Comparison of ENCODE assay signal across 17 cellular contexts in the genomic region with DNA sequence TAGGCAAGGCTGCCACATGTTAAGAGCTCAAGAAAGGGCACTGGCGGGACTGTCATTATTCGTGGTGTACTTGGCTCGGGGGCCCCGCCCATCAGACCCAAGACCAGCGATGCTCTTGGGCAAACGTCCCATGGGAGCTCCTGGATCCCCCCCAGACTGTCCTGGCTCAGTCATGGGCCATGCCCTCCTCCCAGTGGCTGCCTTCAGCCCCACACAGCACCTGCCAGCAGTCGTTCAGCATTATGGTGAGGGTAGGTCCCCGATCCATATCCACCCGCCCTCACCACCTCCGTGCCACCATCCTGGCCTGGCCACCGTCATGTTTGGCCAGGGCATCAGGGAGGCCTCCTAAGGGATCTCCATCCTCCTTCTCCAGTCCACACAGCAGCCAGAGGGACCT. TPM values are rescaled to one million over a fixed set of nuclear protein-coding genes. Genes with fewer than 3 reads are reported as not detected.
DNase-seq lines count a peak whose midpoint lies in the region; ATAC-seq and TF ChIP-seq lines count a peak whose summit lies in the region.
"Had no signal": no experiment of that assay in that cellular context is flagged by ENCODE, and none has a peak within 500 bp of the region (broad histone marks: within the 10 kb centered on the region; RNA-seq: fewer than 3 reads in every experiment).

No MANE protein-coding gene starts in this region.

- no peak overlapping the region for H3K9ac ChIP-seq in neural progenitor cell

- H3K27me3 ChIP-seq in neural progenitor cell: no peaks in the 10 kb centered on the region
- H3K27me3 ChIP-seq: BE2C had no signal

- no peaks in the 10 kb centered on the region for H3K36me3 ChIP-seq in neural progenitor cell
- H3K36me3 ChIP-seq: BE2C, HAP-1 had no signal

- H3K4me3 ChIP-seq in neural progenitor cell: no peak overlapping the region
- H3K4me3 ChIP-seq: HAP-1 had no signal

- peaks cover 23% of the 10 kb centered on the region for H3K27me3 Mint-ChIP-seq in activated naive CD4-positive, alpha-beta T cell treated with anti-CD3 and anti-CD28 coated beads, Interleukin-2, amount 10 ng/mL, durations not matched to agents 7 days and 5 days
- H3K27me3 Mint-ChIP-seq in chondrocyte (ENCODE audit: low read depth): peaks cover 52% of the 10 kb centered on the region
- H3K27me3 Mint-ChIP-seq in neural progenitor cell (ENCODE audit: insufficient read depth, low read depth): peaks cover 4% of the 10 kb centered on the region
- H3K27me3 Mint-ChIP-seq in stimulated activated memory B cell treated with anti-CD40 and anti-IgM and Interleukin-4, amounts not matched to agents 10 μg/mL and 1 μg/mL and 100 μg/mL, for 72 hours: no peaks in the 10 kb centered on the region
- H3K27me3 Mint-ChIP-seq: CD4-positive, alpha-beta T cell had no signal

- no peaks in the 10 kb centered on the region for H3K4me1 ChIP-seq in neural progenitor cell
- H3K4me1 ChIP-seq: BE2C, Caco-2, HAP-1 had no signal

- no peak for ATAC-seq in activated naive CD4-positive, alpha-beta T cell treated with anti-CD3 and anti-CD28 coated beads, Interleukin-2, amount 50 U/mL, for 72 hours
- ATAC-seq in stimulated activated memory B cell treated with anti-CD40 and anti-IgM and Interleukin-4, amounts not matched to agents 10 μg/mL and 1 μg/mL and 100 μg/mL, for 72 hours: no peak
- ATAC-seq in HG02973 (IDR thresholded peaks at IDR 0.05; ENCODE audit: unreplicated experiment) (no peak), HG02798 (IDR thresholded peaks at IDR 0.05; ENCODE audit: poor library complexity, unreplicated experiment) (no peak)

- H4K20me1 ChIP-seq in neural progenitor cell (ENCODE audit: low read depth): peaks cover 7% of the 10 kb centered on the region

- H3K4me1 Mint-ChIP-seq in activated naive CD4-positive, alpha-beta T cell treated with anti-CD3 and anti-CD28 coated beads, Interleukin-2, amount 10 ng/mL, durations not matched to agents 7 days and 5 days: no peaks in the 10 kb centered on the region
- H3K4me1 Mint-ChIP-seq in chondrocyte (ENCODE audit: low read depth) (no peaks in the 10 kb centered on the region), neural progenitor cell (peaks cover 10% of the 10 kb centered on the region)
- H3K4me1 Mint-ChIP-seq in stimulated activated memory B cell treated with anti-CD40 and anti-IgM and Interleukin-4, amounts not matched to agents 10 μg/mL and 1 μg/mL and 100 μg/mL, for 72 hours: peaks cover 4% of the 10 kb centered on the region

- no peaks in the 10 kb centered on the region for H3K79me2 ChIP-seq in neural progenitor cell (ENCODE audit: low read depth)

- H2AFZ ChIP-seq in neural progenitor cell (replicated peaks): no peak overlapping the region

- DNase-seq in activated naive CD4-positive, alpha-beta T cell treated with anti-CD3 and anti-CD28 coated beads, Interleukin-2, amount 10 ng/mL, durations not matched to agents 7 days and 5 days: peak; percentile 10
- no peak for DNase-seq in activated naive CD4-positive, alpha-beta T cell treated with anti-CD3 and anti-CD28 coated beads, Interleukin-2, amount 50 U/mL, for 72 hours (ENCODE audit: low spot score in 2 of 2)
- DNase-seq in chondrocyte (ENCODE audit: low spot score) (peak; percentile 60), neural progenitor cell (ENCODE audit: low spot score) (no peak), NCI-H1048 (lab: John Stamatoyannopoulos, UW) (no peak)
- DNase-seq: BE2C; CD4-positive, alpha-beta T cell; NCI-H1105 treated with DMSO at 0.1 percent for 48 hours; NCI-H1694; NCI-H2081 treated with DMSO at 0.1 percent for 48 hours; NK-92 treated with Interleukin-12 subunit alpha and Interleukin-12 subunit beta, amount 100 ng/mL, for 24 hours; SHP77 treated with DMSO at 0.1 percent for 48 hours had no signal

- no peaks in the 10 kb centered on the region for H3K9me3 ChIP-seq in neural progenitor cell (ENCODE audit: low read depth)
- H3K9me3 ChIP-seq: BE2C, HAP-1 had no signal

- no peak for TF ChIP-seq CTCF in chondrocyte (IDR thresholded peaks at IDR 0.05)
- no peak for TF ChIP-seq CTCF in neural progenitor cell (IDR thresholded peaks at IDR 0.05)

- no peak overlapping the region for H3K27ac ChIP-seq in neural progenitor cell

- H3K36me3 Mint-ChIP-seq in activated naive CD4-positive, alpha-beta T cell treated with anti-CD3 and anti-CD28 coated beads, Interleukin-2, amount 10 ng/mL, durations not matched to agents 7 days and 5 days: no peaks in the 10 kb centered on the region
- no peaks in the 10 kb centered on the region for H3K36me3 Mint-ChIP-seq in activated naive CD4-positive, alpha-beta T cell treated with anti-CD3 and anti-CD28 coated beads, Interleukin-2, amount 50 U/mL, for 72 hours
- H3K36me3 Mint-ChIP-seq in chondrocyte (ENCODE audit: low read depth): no peaks in the 10 kb centered on the region
- H3K36me3 Mint-ChIP-seq in neural progenitor cell: no peaks in the 10 kb centered on the region
- no peaks in the 10 kb centered on the region for H3K36me3 Mint-ChIP-seq in stimulated activated memory B cell treated with anti-CD40 and anti-IgM and Interleukin-4, amounts not matched to agents 10 μg/mL and 1 μg/mL and 100 μg/mL, for 72 hours

- no peaks in the 10 kb centered on the region for H3F3A ChIP-seq in neural progenitor cell (ENCODE audit: low read depth)

- no peak overlapping the region for H3K4me2 ChIP-seq in neural progenitor cell

- no peak overlapping the region for H3K27ac Mint-ChIP-seq in activated naive CD4-positive, alpha-beta T cell treated with anti-CD3 and anti-CD28 coated beads, Interleukin-2, amount 10 ng/mL, durations not matched to agents 7 days and 5 days
- no peak overlapping the region for H3K27ac Mint-ChIP-seq in activated naive CD4-positive, alpha-beta T cell treated with anti-CD3 and anti-CD28 coated beads, Interleukin-2, amount 50 U/mL, for 72 hours
- H3K27ac Mint-ChIP-seq in chondrocyte (ENCODE audit: unreplicated experiment) (no peak overlapping the region), neural progenitor cell (peak overlapping the region; percentile 28)
- peak overlapping the region; percentile 5 for H3K27ac Mint-ChIP-seq in stimulated activated memory B cell treated with anti-CD40 and anti-IgM and Interleukin-4, amounts not matched to agents 10 μg/mL and 1 μg/mL and 100 μg/mL, for 72 hours
- H3K27ac Mint-ChIP-seq: CD4-positive, alpha-beta T cell had no signal

- CTCF ChIA-PET in activated naive CD4-positive, alpha-beta T cell treated with anti-CD3 and anti-CD28 coated beads, Interleukin-2, amount 10 ng/mL, durations not matched to agents 7 days and 5 days (lab: Charles Lee): no interaction called here

- no peak overlapping the region for H3K4me3 Mint-ChIP-seq in activated naive CD4-positive, alpha-beta T cell treated with anti-CD3 and anti-CD28 coated beads, Interleukin-2, amount 10 ng/mL, durations not matched to agents 7 days and 5 days
- H3K4me3 Mint-ChIP-seq in chondrocyte (ENCODE audit: unreplicated experiment) (no peak overlapping the region), neural progenitor cell (no peak overlapping the region)
- H3K4me3 Mint-ChIP-seq in stimulated activated memory B cell treated with anti-CD40 and anti-IgM and Interleukin-4, amounts not matched to agents 10 μg/mL and 1 μg/mL and 100 μg/mL, for 72 hours: no peak overlapping the region
- H3K4me3 Mint-ChIP-seq: CD4-positive, alpha-beta T cell had no signal

- H3K9me3 Mint-ChIP-seq in activated naive CD4-positive, alpha-beta T cell treated with anti-CD3 and anti-CD28 coated beads, Interleukin-2, amount 10 ng/mL, durations not matched to agents 7 days and 5 days: no peaks in the 10 kb centered on the region
- no peaks in the 10 kb centered on the region for H3K9me3 Mint-ChIP-seq in activated naive CD4-positive, alpha-beta T cell treated with anti-CD3 and anti-CD28 coated beads, Interleukin-2, amount 50 U/mL, for 72 hours
- H3K9me3 Mint-ChIP-seq in chondrocyte (ENCODE audit: low read depth) (no peaks in the 10 kb centered on the region), neural progenitor cell (no peaks in the 10 kb centered on the region)
- H3K9me3 Mint-ChIP-seq in stimulated activated memory B cell treated with anti-CD40 and anti-IgM and Interleukin-4, amounts not matched to agents 10 μg/mL and 1 μg/mL and 100 μg/mL, for 72 hours: no peaks in the 10 kb centered on the region
- H3K9me3 Mint-ChIP-seq: CD4-positive, alpha-beta T cell had no signal

RNA-seq across cellular contexts. Expression of a gene that starts 51.4 kb away (rescaled TPM):
- total RNA-seq in activated naive CD4-positive, alpha-beta T cell treated with anti-CD3 and anti-CD28 coated beads, Interleukin-2, amount 50 U/mL, for 72 hours: 10 to 100 TPM; 25.0 to 37.1 TPM
- total RNA-seq in chondrocyte (37.2 to 43.3 TPM (median 38.2 TPM) in 3 replicates), neural progenitor cell (ENCODE audit: low replicate concordance) (8.9 and 19.7 TPM in 2 replicates)

Comparison
In these comparisons a context has a peak if more than half of its experiments do, and no peak if none do; other contexts are left out.
1. DNase-seq: peak in activated naive CD4-positive, alpha-beta T cell treated with anti-CD3 and anti-CD28 coated beads, Interleukin-2, amount 10 ng/mL, durations not matched to agents 7 days and 5 days (single experiment) and chondrocyte (single experiment); none in activated naive CD4-positive, alpha-beta T cell treated with anti-CD3 and anti-CD28 coated beads, Interleukin-2, amount 50 U/mL, for 72 hours (0 of 2), neural progenitor cell (single experiment) and NCI-H1048 (single experiment).
2. H3K27ac Mint-ChIP-seq: peak in neural progenitor cell (single experiment) and stimulated activated memory B cell treated with anti-CD40 and anti-IgM and Interleukin-4, amounts not matched to agents 10 μg/mL and 1 μg/mL and 100 μg/mL, for 72 hours (single experiment); none in activated naive CD4-positive, alpha-beta T cell treated with anti-CD3 and anti-CD28 coated beads, Interleukin-2, amount 10 ng/mL, durations not matched to agents 7 days and 5 days (single experiment), activated naive CD4-positive, alpha-beta T cell treated with anti-CD3 and anti-CD28 coated beads, Interleukin-2, amount 50 U/mL, for 72 hours (0 of 2) and chondrocyte (single experiment).